ENCODE assay signal across 12 cellular contexts in the genomic region with DNA sequence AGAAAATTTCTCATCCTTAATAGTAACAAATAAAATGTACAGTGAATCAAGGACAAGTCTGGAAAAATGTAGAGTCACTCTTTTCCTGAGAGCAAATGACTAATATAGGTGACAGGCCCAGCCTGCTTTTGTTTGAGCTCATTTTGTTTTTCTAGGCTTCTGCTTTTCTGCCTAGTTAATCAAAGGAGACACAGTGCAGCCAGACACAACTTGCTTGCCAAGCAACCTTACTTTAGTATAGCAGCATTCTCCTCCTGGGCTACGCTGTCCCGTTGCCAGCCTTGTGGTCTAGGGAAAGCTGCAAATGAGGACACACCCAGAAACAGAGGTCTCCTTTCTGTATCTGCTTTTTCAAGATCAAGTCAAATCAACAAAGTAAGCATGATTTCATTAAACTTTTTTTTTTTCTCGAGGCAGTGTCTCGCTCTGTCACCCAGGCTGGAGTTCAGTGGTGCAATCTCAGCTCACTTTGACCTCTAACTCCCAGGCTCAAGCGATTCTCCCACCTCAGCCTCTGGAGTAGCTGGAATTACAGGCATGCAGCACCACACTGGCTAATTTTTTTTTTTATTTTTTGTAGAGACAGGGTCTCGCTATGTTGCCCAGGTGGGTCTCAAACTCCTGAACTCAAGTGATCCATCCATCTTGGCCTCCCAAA. TPM values are rescaled to one million over a fixed set of nuclear protein-coding genes. Genes with fewer than 3 reads are reported as not detected.
DNase-seq lines count a peak whose midpoint lies in the region; ATAC-seq, FAIRE-seq and TF ChIP-seq lines count a peak whose summit lies in the region.
"Had no signal": no experiment of that assay in that cellular context is flagged by ENCODE, and none has a peak within 500 bp of the region (broad histone marks: within the 10 kb centered on the region; RNA-seq: fewer than 3 reads in every experiment).

No MANE protein-coding gene starts in this region.

- peak overlapping the region in 6 of 11 experiments; percentile 9 to 44 (median 36); a peak in 7 of 22 replicates for H3K9ac ChIP-seq in BLaER1 treated with 17β-estradiol and CSF1 and Interleukin-3, amounts not matched to agents 10 nM and 100 nM
- peak overlapping the region; percentile 33 for H3K9ac ChIP-seq in adipocyte (ENCODE audit: low read length)

- no peak overlapping the region for H3K4me3 ChIP-seq in BLaER1 treated with 17β-estradiol and CSF1 and Interleukin-3, amounts not matched to agents 10 nM and 100 nM
- no peak overlapping the region for H3K4me3 ChIP-seq in adipocyte (ENCODE audit: low read length)
- H3K4me3 ChIP-seq in pancreas, result no peak overlapping the region

- H3K27ac ChIP-seq in BLaER1 treated with 17β-estradiol and CSF1 and Interleukin-3, amounts not matched to agents 10 nM and 100 nM, result peak overlapping the region in 8 of 11 experiments; percentile 5 to 55 (median 20); a peak in 11 of 22 replicates
- H3K27ac ChIP-seq in foreskin keratinocyte (no peak overlapping the region), pancreas (no peak overlapping the region)

- no peaks in the 10 kb centered on the region; a peak in 1 of 22 replicates for H4K20me1 ChIP-seq in BLaER1 treated with 17β-estradiol and CSF1 and Interleukin-3, amounts not matched to agents 10 nM and 100 nM

- peaks cover 8 to 27% (median 18%) of the 10 kb centered on the region in 11 experiments; a peak in 21 of 22 replicates for H3K36me3 ChIP-seq in BLaER1 treated with 17β-estradiol and CSF1 and Interleukin-3, amounts not matched to agents 10 nM and 100 nM
- H3K36me3 ChIP-seq in adipocyte (ENCODE audit: control insufficient read depth, insufficient read depth, low read length, severe bottlenecking), result no peaks in the 10 kb centered on the region
- no peaks in the 10 kb centered on the region for H3K36me3 ChIP-seq in pancreas

- DNase-seq in adipocyte (ENCODE audit: low read depth) (peak; percentile 87), foreskin keratinocyte (peak in 1 of 2 donors; percentile 45), pancreas (no peak), NCI-H2107 (lab: John Stamatoyannopoulos, UW) (no peak), KG1 (lab: John Stamatoyannopoulos, UW) (no peak)
- no peak for DNase-seq in activated effector memory CD4-positive, alpha-beta T cell treated with Interleukin-2 at 50 U/mL for 16 hours
- DNase-seq: activated T-cell treated with anti-CD3 and anti-CD28 coated beads, Interleukin-2, amount 50 U/mL, for 1 hour; H9; NCI-H446 had no signal

- intact Hi-C loops in pancreas (cut with DNase I), result no loop called here

- H3K4me1 ChIP-seq in BLaER1 treated with 17β-estradiol and CSF1 and Interleukin-3, amounts not matched to agents 10 nM and 100 nM, result peaks cover 40 to 72% (median 65%) of the 10 kb centered on the region in 10 experiments
- H3K4me1 ChIP-seq in adipocyte (ENCODE audit: control insufficient read depth, insufficient read depth, low read length), result peaks cover 34% of the 10 kb centered on the region
- peaks cover 10% of the 10 kb centered on the region for H3K4me1 ChIP-seq in foreskin keratinocyte
- no peaks in the 10 kb centered on the region for H3K4me1 ChIP-seq in pancreas

- TF ChIP-seq CTCF in foreskin keratinocyte (conservative IDR thresholded peaks at IDR 0.05), result no peak
- TF ChIP-seq CTCF in pancreas (IDR thresholded peaks at IDR 0.05), result no peak

- 79 to 82% methylated on average over 6 of the region's 6 CpGs for WGBS in pancreas, 2 donors

- ATAC-seq in foreskin keratinocyte, result peak; percentile 60
- ATAC-seq in pancreas, result peak in 3 of 4 donors; percentile 46 to 66 (median 63)
- ATAC-seq in HG03095 (IDR thresholded peaks at IDR 0.05; ENCODE audit: unreplicated experiment), result no peak

- no peaks in the 10 kb centered on the region for H3K27me3 ChIP-seq in BLaER1 treated with 17β-estradiol and CSF1 and Interleukin-3, amounts not matched to agents 10 nM and 100 nM
- H3K27me3 ChIP-seq in adipocyte (replicated peaks; ENCODE audit: control insufficient read depth, insufficient read depth, low read length), result no peaks in the 10 kb centered on the region
- H3K27me3 ChIP-seq in foreskin keratinocyte, result no peaks in the 10 kb centered on the region
- H3K27me3 ChIP-seq in pancreas, result no peaks in the 10 kb centered on the region

- FAIRE-seq in pancreas (lab: Jason Lieb, UNC), result no peak
- FAIRE-seq: GM18507 had no signal

- H3K4me2 ChIP-seq in BLaER1 treated with 17β-estradiol and CSF1 and Interleukin-3, amounts not matched to agents 10 nM and 100 nM, result peak overlapping the region; percentile 31 to 71 (median 52)

- H3K9me3 ChIP-seq in BLaER1 treated with 17β-estradiol and CSF1 and Interleukin-3, amounts not matched to agents 10 nM and 100 nM (replicated peaks in 1 of 11), result no peaks in the 10 kb centered on the region
- H3K9me3 ChIP-seq in adipocyte (ENCODE audit: control insufficient read depth, low read length) (no peaks in the 10 kb centered on the region), pancreas (no peaks in the 10 kb centered on the region)

RNA-seq across cellular contexts. Expression of gene GINS3, which starts 17.2 kb away (rescaled TPM):
- total RNA-seq in foreskin keratinocyte, result 14.9 and 17.5 TPM in 2 replicates
- 9.8 and 13.5 TPM in 2 replicates for polyA plus RNA-seq in foreskin keratinocyte
- total RNA-seq in pancreas, result 1 to 10 TPM in 2 of 6 donors, under 1 TPM in 4; 0.56 to 1.5 (median 0.72) TPM
- 1 to 10 TPM in 1 of 2 donors, under 1 TPM in 1; 0.99 to 2.0 TPM for polyA plus RNA-seq in pancreas

Comparison
In these comparisons a context has a peak if more than half of its experiments do, and no peak if none do; other contexts are left out.
1. H3K27ac ChIP-seq: peak in BLaER1 treated with 17β-estradiol and CSF1 and Interleukin-3, amounts not matched to agents 10 nM and 100 nM (8 of 11); none in foreskin keratinocyte (single experiment) and pancreas (0 of 4).